ENCODE assay signal across 14 cellular contexts in the genomic region with DNA sequence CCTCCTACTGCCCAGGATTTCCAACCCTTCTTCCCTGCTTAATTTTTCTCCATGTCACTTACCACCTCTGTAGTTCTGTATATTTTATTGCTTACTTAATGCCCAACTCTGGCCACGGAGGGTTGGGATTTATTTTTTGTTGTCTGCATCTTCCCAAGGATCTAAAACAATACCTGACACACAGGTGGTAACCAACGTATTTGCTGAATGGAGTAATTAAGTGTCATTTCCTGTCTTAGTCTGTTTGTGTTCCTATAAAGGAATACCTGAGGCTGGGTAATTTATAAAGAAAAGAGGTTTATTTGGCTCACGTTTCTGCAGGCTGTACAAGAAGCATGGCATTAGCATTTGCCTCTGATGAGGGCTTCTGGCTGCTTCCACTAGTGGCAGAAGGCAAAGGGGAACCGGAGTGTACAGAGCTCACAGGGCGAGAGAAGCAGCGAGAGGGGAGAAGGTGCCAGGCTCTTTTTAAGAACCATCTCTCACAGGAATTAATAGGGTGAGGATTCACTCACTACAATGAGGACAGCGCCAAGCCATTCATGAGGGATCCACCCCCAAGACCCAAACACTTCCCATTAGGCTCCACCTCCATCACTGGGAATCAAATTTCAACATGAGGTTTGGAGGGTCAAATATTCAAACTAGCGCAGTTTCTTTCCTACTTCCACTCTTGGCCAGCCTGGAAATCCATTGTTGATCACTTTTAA. TPM values are rescaled to one million over a fixed set of nuclear protein-coding genes. Genes with fewer than 3 reads are reported as not detected.
DNase-seq lines count a peak whose midpoint lies in the region; FAIRE-seq and TF ChIP-seq lines count a peak whose summit lies in the region.
"Had no signal": no experiment of that assay in that cellular context is flagged by ENCODE, and none has a peak within 500 bp of the region (broad histone marks: within the 10 kb centered on the region; RNA-seq: fewer than 3 reads in every experiment).

No MANE protein-coding gene starts in this region.

- DNase-seq in MM.1S (no peak), keratinocyte (ENCODE audit: low read depth, low spot score) (no peak), transverse colon (no peak), NAMALWA (ENCODE audit: low spot score) (no peak), anterior cingulate cortex (lab: John Stamatoyannopoulos, UW) (no peak), NCI-H1105 (lab: John Stamatoyannopoulos, UW) (no peak)
- DNase-seq: activated CD4-positive, alpha-beta T cell treated with anti-CD3 and anti-CD28 coated beads for 1 hour; central memory CD4-positive, alpha-beta T cell; NCI-H526; nucleus accumbens; stimulated activated naive CD8-positive, alpha-beta T cell treated with anti-CD3 and anti-CD28 coated beads, Interleukin-15, Interleukin-2, amounts not matched to agents 100 U/mL and 50 U/mL, for 24 hours had no signal

- intact Hi-C loops in transverse colon (cut with DNase I; ENCODE audit: low total_unique reads), result no loop called here

- H3K27ac ChIP-seq in MM.1S (ENCODE audit: low read length) (peak overlapping the region; percentile 100), VCaP (peak overlapping the region; percentile 97), keratinocyte (ENCODE audit: control insufficient read depth, insufficient read depth, low read length) (peak overlapping the region; percentile 91), transverse colon (peak overlapping the region; percentile 50 to 66 (median 60))
- H3K27ac ChIP-seq: gastroesophageal sphincter had no signal

- H3K4me1 ChIP-seq in MM.1S (ENCODE audit: low read length), result peaks cover 95% of the 10 kb centered on the region
- peaks cover 42% of the 10 kb centered on the region for H3K4me1 ChIP-seq in keratinocyte (ENCODE audit: control insufficient read depth, extremely low read depth, insufficient read depth, low read length)
- H3K4me1 ChIP-seq in transverse colon, result peaks cover 27 to 48% (median 32%) of the 10 kb centered on the region in 4 donors

- H3K9me2 ChIP-seq in MM.1S (replicated peaks; ENCODE audit: insufficient read depth, low read length), result no peaks in the 10 kb centered on the region

- no peak for FAIRE-seq in keratinocyte (lab: Jason Lieb, UNC)

- dilution Hi-C loops in keratinocyte (cut with MboI; ENCODE audit: extremely low pct_ligation_motif_present, low sequenced_read_pairs), result no loop called here

- no peak for TF ChIP-seq POLR2A in transverse colon (IDR thresholded peaks at IDR 0.05)

- H3K4me3 ChIP-seq in MM.1S (ENCODE audit: low read length), result no peak overlapping the region
- H3K4me3 ChIP-seq in keratinocyte (ENCODE audit: control insufficient read depth in 2 of 3, extremely low read depth in 1 of 3, insufficient read depth in 2 of 3, low read depth in 1 of 3, low read length in 3 of 3), result no peak overlapping the region
- no peak overlapping the region for H3K4me3 ChIP-seq in transverse colon
- H3K4me3 ChIP-seq: gastroesophageal sphincter, HAP-1 had no signal

- in situ Hi-C loops in transverse colon (cut with MboI; ENCODE audit: low pct_ligation_motif_present in 1 of 4, low pct_unique_long_range_greater_than_20kb in 1 of 4, low sequenced_read_pairs in 3 of 4), result no loop called here

- H3K36me3 ChIP-seq in MM.1S (replicated peaks; ENCODE audit: insufficient read depth, low read length) (peaks cover 15% of the 10 kb centered on the region), keratinocyte (ENCODE audit: control insufficient read depth in 2 of 2, extremely low read depth in 1 of 2, insufficient read depth in 2 of 2, low read length in 2 of 2) (peaks cover 0 to 11% of the 10 kb centered on the region in 2 experiments), transverse colon (no peaks in the 10 kb centered on the region)
- H3K36me3 ChIP-seq: gastroesophageal sphincter, HAP-1 had no signal

- TF ChIP-seq EP300 in transverse colon (IDR thresholded peaks at IDR 0.05; ENCODE audit: low read depth), result no peak

- no peak overlapping the region for H2AFZ ChIP-seq in MM.1S (ENCODE audit: low read length)
- no peak overlapping the region for H2AFZ ChIP-seq in keratinocyte (ENCODE audit: control insufficient read depth, low read length)

- no peaks in the 10 kb centered on the region for H3K9me1 ChIP-seq in keratinocyte (ENCODE audit: control insufficient read depth, extremely low read depth, insufficient read depth, low read length)

- H3K27me3 ChIP-seq in MM.1S (replicated peaks; ENCODE audit: insufficient read depth, low read length), result no peaks in the 10 kb centered on the region
- H3K27me3 ChIP-seq in keratinocyte (ENCODE audit: control insufficient read depth, extremely low read depth, insufficient read depth, low read length), result no peaks in the 10 kb centered on the region
- no peaks in the 10 kb centered on the region for H3K27me3 ChIP-seq in transverse colon
- H3K27me3 ChIP-seq: gastroesophageal sphincter had no signal

- H4K20me1 ChIP-seq in MM.1S (ENCODE audit: insufficient read depth, low read length), result no peaks in the 10 kb centered on the region
- no peaks in the 10 kb centered on the region for H4K20me1 ChIP-seq in keratinocyte (ENCODE audit: control insufficient read depth, extremely low read depth, insufficient read depth, low read length)

- H3K9me3 ChIP-seq in MM.1S (replicated peaks; ENCODE audit: insufficient read depth, low read length) (no peaks in the 10 kb centered on the region), keratinocyte (ENCODE audit: control insufficient read depth, low read depth, low read length) (no peaks in the 10 kb centered on the region), transverse colon (no peaks in the 10 kb centered on the region)
- H3K9me3 ChIP-seq: gastroesophageal sphincter, HAP-1 had no signal

- TF ChIP-seq CTCF in MM.1S (IDR thresholded peaks at IDR 0.05; ENCODE audit: low read length) (no peak), VCaP (conservative IDR thresholded peaks at IDR 0.05) (no peak), keratinocyte (optimal IDR thresholded peaks at IDR 0.05 in 1 of 3, IDR thresholded peaks at IDR 0.05 in 1 of 3, conservative IDR thresholded peaks at IDR 0.05 in 1 of 3; ENCODE audit: extremely low read depth in 1 of 3, insufficient read depth in 2 of 3, low read length in 3 of 3) (no peak), transverse colon (IDR thresholded peaks at IDR 0.05) (no peak)

- 66 to 76% methylated on average over 6 to 8 of the region's 8 CpGs for WGBS in transverse colon (ENCODE audit: low coverage in 1 of 2), 2 donors

- H3K4me2 ChIP-seq in MM.1S (ENCODE audit: low read depth, low read length) (peak overlapping the region; percentile 67), keratinocyte (ENCODE audit: control insufficient read depth, extremely low read depth, insufficient read depth, low read depth, low read length) (no peak overlapping the region)

- H3K9ac ChIP-seq in MM.1S (ENCODE audit: low read length), result peak overlapping the region; percentile 76; the same call in 1 of the 2 replicates
- H3K9ac ChIP-seq in keratinocyte (ENCODE audit: control insufficient read depth, extremely low read depth, insufficient read depth, low read length), result no peak overlapping the region

- H3K79me2 ChIP-seq in MM.1S (ENCODE audit: low read length), result peaks cover 100% of the 10 kb centered on the region
- H3K79me2 ChIP-seq in keratinocyte (ENCODE audit: control insufficient read depth, insufficient read depth, low read length), result peaks cover 2% of the 10 kb centered on the region

- H3F3A ChIP-seq in MM.1S (ENCODE audit: insufficient read depth, low read length), result peaks cover 76% of the 10 kb centered on the region

RNA-seq across cellular contexts. Expression of gene ERN1, which starts 44.8 kb away (rescaled TPM):
- polyA plus RNA-seq in keratinocyte, result 5.4 to 7.1 TPM (median 7.1 TPM) in 3 replicates
- 3.6 TPM for polyA plus RNA-seq in keratinocyte (2011; ENCODE audit: low read depth)
- polyA plus RNA-seq in keratinocyte (2011; cell fraction: cytosol; rRNA removed), result 3.5 and 5.0 TPM in 2 replicates
- polyA plus RNA-seq in keratinocyte (2011; cell fraction: nucleus; rRNA removed), result 23.0 and 26.6 TPM in 2 replicates
- 4.8 and 10.7 TPM in 2 replicates for polyA plus RNA-seq in keratinocyte (2012; ENCODE audit: low replicate concordance)
- polyA minus RNA-seq in keratinocyte, result 14.4 to 28.3 TPM (median 18.1 TPM) in 3 replicates
- polyA minus RNA-seq in keratinocyte (2011; cell fraction: cytosol; rRNA and poly(A)+ RNA removed), result 7.1 TPM
- polyA minus RNA-seq in keratinocyte (2011; cell fraction: nucleus; rRNA and poly(A)+ RNA removed), result 17.1 and 29.8 TPM in 2 replicates
- 10 to 100 TPM in 3 of 4 donors, 1 to 10 TPM in 1; 7.8 to 29.2 (median 12.8) TPM for total RNA-seq in transverse colon
